1 cellular context compared by ENCODE assay signal in the genomic region with DNA sequence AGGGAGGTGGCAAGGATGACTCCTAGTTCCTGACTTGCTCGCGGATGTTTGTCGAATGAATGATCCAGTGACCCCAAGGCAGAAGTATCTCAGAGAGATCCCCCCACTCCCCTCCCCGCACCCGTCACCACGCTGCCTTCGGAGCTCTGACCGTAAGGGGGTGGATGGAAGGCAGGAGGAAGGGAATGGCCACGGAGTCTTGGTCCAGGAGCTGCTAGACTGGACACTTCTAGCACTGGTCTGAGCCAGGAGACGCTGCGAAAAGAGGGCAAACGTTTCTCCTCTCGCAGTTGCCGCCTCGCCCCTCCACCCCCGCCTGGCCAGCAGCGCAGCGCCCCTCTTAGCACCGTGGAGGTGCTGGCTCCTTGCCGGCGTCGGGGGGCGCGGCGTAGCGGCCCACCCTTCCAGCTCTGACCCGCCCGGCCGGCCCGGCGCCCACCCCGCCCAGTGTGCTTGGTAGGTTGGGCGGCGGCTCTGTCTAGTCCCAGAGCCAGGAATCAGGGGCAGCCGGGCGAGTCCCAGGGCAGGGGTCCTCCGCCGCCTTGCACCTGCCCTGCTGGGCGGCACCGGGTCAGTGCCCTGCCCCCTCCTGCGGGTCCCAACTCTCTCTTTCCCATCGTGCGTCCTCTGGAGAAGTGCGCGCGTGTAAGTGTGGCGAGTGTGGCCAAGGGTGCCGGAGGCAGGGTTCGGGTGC.
TF ChIP-seq lines count a peak whose summit lies in the region.

No MANE protein-coding gene starts in this region.

TF ChIP-seq in GM12878, 131 proteins besides CTCF, POLR2A, EP300 and RAD21:
- TF ChIP-seq, protein P1, sequence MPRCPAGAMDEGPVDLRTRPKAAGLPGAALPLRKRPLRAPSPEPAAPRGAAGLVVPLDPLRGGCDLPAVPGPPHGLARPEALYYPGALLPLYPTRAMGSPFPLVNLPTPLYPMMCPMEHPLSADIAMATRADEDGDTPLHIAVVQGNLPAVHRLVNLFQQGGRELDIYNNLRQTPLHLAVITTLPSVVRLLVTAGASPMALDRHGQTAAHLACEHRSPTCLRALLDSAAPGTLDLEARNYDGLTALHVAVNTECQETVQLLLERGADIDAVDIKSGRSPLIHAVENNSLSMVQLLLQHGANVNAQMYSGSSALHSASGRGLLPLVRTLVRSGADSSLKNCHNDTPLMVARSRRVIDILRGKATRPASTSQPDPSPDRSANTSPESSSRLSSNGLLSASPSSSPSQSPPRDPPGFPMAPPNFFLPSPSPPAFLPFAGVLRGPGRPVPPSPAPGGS (IDR thresholded peaks at IDR 0.05; ENCODE audit: borderline replicate concordance, insufficient read depth, low read depth, low read length, poor library complexity, severe bottlenecking) = no peak
- TF ChIP-seq MTA3 (IDR thresholded peaks at IDR 0.05; ENCODE audit: borderline replicate concordance, low read length) = no peak
- TF ChIP-seq, protein P2, sequence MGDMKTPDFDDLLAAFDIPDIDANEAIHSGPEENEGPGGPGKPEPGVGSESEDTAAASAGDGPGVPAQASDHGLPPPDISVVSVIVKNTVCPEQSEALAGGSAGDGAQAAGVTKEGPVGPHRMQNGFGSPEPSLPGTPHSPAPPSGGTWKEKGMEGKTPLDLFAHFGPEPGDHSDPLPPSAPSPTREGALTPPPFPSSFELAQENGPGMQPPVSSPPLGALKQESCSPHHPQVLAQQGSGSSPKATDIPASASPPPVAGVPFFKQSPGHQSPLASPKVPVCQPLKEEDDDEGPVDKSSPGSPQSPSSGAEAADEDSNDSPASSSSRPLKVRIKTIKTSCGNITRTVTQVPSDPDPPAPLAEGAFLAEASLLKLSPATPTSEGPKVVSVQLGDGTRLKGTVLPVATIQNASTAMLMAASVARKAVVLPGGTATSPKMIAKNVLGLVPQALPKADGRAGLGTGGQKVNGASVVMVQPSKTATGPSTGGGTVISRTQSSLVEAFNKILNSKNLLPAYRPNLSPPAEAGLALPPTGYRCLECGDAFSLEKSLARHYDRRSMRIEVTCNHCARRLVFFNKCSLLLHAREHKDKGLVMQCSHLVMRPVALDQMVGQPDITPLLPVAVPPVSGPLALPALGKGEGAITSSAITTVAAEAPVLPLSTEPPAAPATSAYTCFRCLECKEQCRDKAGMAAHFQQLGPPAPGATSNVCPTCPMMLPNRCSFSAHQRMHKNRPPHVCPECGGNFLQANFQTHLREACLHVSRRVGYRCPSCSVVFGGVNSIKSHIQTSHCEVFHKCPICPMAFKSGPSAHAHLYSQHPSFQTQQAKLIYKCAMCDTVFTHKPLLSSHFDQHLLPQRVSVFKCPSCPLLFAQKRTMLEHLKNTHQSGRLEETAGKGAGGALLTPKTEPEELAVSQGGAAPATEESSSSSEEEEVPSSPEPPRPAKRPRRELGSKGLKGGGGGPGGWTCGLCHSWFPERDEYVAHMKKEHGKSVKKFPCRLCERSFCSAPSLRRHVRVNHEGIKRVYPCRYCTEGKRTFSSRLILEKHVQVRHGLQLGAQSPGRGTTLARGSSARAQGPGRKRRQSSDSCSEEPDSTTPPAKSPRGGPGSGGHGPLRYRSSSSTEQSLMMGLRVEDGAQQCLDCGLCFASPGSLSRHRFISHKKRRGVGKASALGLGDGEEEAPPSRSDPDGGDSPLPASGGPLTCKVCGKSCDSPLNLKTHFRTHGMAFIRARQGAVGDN (IDR thresholded peaks at IDR 0.05) = no peak
- TF ChIP-seq SPI1 (IDR thresholded peaks at IDR 0.05; ENCODE audit: borderline replicate concordance, insufficient read depth, low read depth, low read length) = no peak
- TF ChIP-seq TARDBP (IDR thresholded peaks at IDR 0.05; ENCODE audit: borderline replicate concordance) = no peak
- 0 out of 2 replicates have a peak, but pooled peaks have one; percentile 10 for TF ChIP-seq BACH1 (IDR thresholded peaks at IDR 0.05; ENCODE audit: borderline replicate concordance)
- TF ChIP-seq LARP7 (IDR thresholded peaks at IDR 0.05) = 0 out of 2 replicates have a peak, but pooled peaks have one; percentile 15
- no peak for TF ChIP-seq FOXK2 (IDR thresholded peaks at IDR 0.05)
- TF ChIP-seq NR2C1 (IDR thresholded peaks at IDR 0.05) = no peak
- no peak for TF ChIP-seq CREM (IDR thresholded peaks at IDR 0.05; ENCODE audit: low read depth)
- TF ChIP-seq, protein P3, sequence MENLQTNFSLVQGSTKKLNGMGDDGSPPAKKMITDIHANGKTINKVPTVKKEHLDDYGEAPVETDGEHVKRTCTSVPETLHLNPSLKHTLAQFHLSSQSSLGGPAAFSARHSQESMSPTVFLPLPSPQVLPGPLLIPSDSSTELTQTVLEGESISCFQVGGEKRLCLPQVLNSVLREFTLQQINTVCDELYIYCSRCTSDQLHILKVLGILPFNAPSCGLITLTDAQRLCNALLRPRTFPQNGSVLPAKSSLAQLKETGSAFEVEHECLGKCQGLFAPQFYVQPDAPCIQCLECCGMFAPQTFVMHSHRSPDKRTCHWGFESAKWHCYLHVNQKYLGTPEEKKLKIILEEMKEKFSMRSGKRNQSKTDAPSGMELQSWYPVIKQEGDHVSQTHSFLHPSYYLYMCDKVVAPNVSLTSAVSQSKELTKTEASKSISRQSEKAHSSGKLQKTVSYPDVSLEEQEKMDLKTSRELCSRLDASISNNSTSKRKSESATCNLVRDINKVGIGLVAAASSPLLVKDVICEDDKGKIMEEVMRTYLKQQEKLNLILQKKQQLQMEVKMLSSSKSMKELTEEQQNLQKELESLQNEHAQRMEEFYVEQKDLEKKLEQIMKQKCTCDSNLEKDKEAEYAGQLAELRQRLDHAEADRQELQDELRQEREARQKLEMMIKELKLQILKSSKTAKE (IDR thresholded peaks at IDR 0.05; ENCODE audit: low read depth, poor library complexity, severe bottlenecking) = no peak
- TF ChIP-seq GATAD2B (conservative IDR thresholded peaks at IDR 0.05; ENCODE audit: low read depth) = peak; percentile 14; the same call in 1 of the 2 replicates
TF ChIP-seq in GM12878: peak in this region for 3.
